In genomic region chr13:46134961-46135522, GRCh38 we compare ENCODE assay signal across 1 cellular context.
TF ChIP-seq lines count a peak whose summit lies in the region.

No MANE protein-coding gene starts in this region.

TF ChIP-seq in HepG2, 621 proteins besides CTCF, POLR2A, EP300 and RAD21 (continued from another document):
- TF ChIP-seq SNAI1 (CRISPR knock-in tag; IDR thresholded peaks at IDR 0.05; ENCODE audit: borderline replicate concordance) (no peak), SIX4 (CRISPR knock-in tag; IDR thresholded peaks at IDR 0.05) (peak; percentile 98), BCL6 (CRISPR knock-in tag; IDR thresholded peaks at IDR 0.05) (peak; percentile 84), ZNF577 (CRISPR knock-in tag; IDR thresholded peaks at IDR 0.05; ENCODE audit: borderline replicate concordance, low read depth) (no peak), ATF7-NPFF (CRISPR knock-in tag; IDR thresholded peaks at IDR 0.05; ENCODE audit: low read depth) (no peak), MXD4 (CRISPR knock-in tag; IDR thresholded peaks at IDR 0.05) (peak; percentile 46; the same call in 1 of the 2 replicates), ZBTB44 (CRISPR knock-in tag; IDR thresholded peaks at IDR 0.05) (no peak), ZMYM4 (CRISPR knock-in tag; IDR thresholded peaks at IDR 0.05) (peak; percentile 66; the same call in 1 of the 2 replicates), SOX6 (IDR thresholded peaks at IDR 0.05) (no peak), SOX6 (CRISPR knock-in tag; IDR thresholded peaks at IDR 0.05) (peak; percentile 38), SIX1 (CRISPR knock-in tag; IDR thresholded peaks at IDR 0.05; ENCODE audit: borderline replicate concordance) (peak; percentile 99), NCOA1 (CRISPR knock-in tag; IDR thresholded peaks at IDR 0.05) (no peak), RBM22 (optimal IDR thresholded peaks at IDR 0.05; ENCODE audit: low read length) (no peak), FOXO1 (CRISPR knock-in tag; IDR thresholded peaks at IDR 0.05) (no peak), SAP130 (CRISPR knock-in tag; IDR thresholded peaks at IDR 0.05; ENCODE audit: low read depth) (peak; percentile 38), SALL1 (CRISPR knock-in tag; IDR thresholded peaks at IDR 0.05) (peak; percentile 18; the same call in 1 of the 2 replicates), RORA (CRISPR knock-in tag; IDR thresholded peaks at IDR 0.05) (no peak), ZNF12 (CRISPR knock-in tag; IDR thresholded peaks at IDR 0.05) (no peak), NAIF1 (CRISPR knock-in tag; IDR thresholded peaks at IDR 0.05; ENCODE audit: borderline replicate concordance) (0 out of 2 replicates have a peak, but pooled peaks have one; percentile 5), ZNF703 (CRISPR knock-in tag; IDR thresholded peaks at IDR 0.05; ENCODE audit: borderline replicate concordance) (no peak), SAFB2 (CRISPR knock-in tag; IDR thresholded peaks at IDR 0.05; ENCODE audit: borderline replicate concordance, low read depth) (no peak), HMG20A (CRISPR knock-in tag; IDR thresholded peaks at IDR 0.05; ENCODE audit: borderline replicate concordance) (peak; percentile 13; the same call in 1 of the 2 replicates), HOMEZ (CRISPR knock-in tag; IDR thresholded peaks at IDR 0.05; ENCODE audit: low read depth) (no peak), PHF5A (CRISPR knock-in tag; IDR thresholded peaks at IDR 0.05; ENCODE audit: low read depth, unreplicated experiment) (no peak), ZNF770 (CRISPR knock-in tag; IDR thresholded peaks at IDR 0.05) (peak; percentile 85; the same call in 1 of the 2 replicates), ARNTL (CRISPR knock-in tag; IDR thresholded peaks at IDR 0.05) (no peak), ZFP41 (CRISPR knock-in tag; IDR thresholded peaks at IDR 0.05; ENCODE audit: borderline replicate concordance) (no peak), SRF (IDR thresholded peaks at IDR 0.05; ENCODE audit: low read depth, low read length) (no peak), KAT8 (CRISPR knock-in tag; IDR thresholded peaks at IDR 0.05) (0 out of 2 replicates have a peak, but pooled peaks have one; percentile 52)
